ENCODE assay signal across 27 cellular contexts in genomic region chr1:155531624-155532023, GRCh38. TPM values are rescaled to one million over a fixed set of nuclear protein-coding genes. Genes with fewer than 3 reads are reported as not detected.
DNase-seq lines count a peak whose midpoint lies in the region; ATAC-seq and TF ChIP-seq lines count a peak whose summit lies in the region.
"Had no signal": no experiment of that assay in that cellular context is flagged by ENCODE, and none has a peak within 500 bp of the region (broad histone marks: within the 10 kb centered on the region; RNA-seq: fewer than 3 reads in every experiment).

No MANE protein-coding gene starts in this region.

- POLR2A ChIA-PET in Caco-2 (lab: Charles Lee) = no interaction called here

- DNase-seq in CD4-positive, CD25-positive, alpha-beta regulatory T cell = no peak
- DNase-seq in choroid plexus epithelial cell (ENCODE audit: low read depth) = peak; percentile 36
- no peak for DNase-seq in mesothelial cell of epicardium (ENCODE audit: low spot score in 2 of 2, unreplicated experiment in 2 of 2)
- DNase-seq in NCI-H2081 (lab: John Stamatoyannopoulos, UW) = no peak
- DNase-seq in GM19238 (ENCODE audit: insufficient read length, low spot score) = no peak
- DNase-seq in Caco-2 = no peak
- DNase-seq in NCI-H2107 (lab: John Stamatoyannopoulos, UW) = no peak
- DNase-seq: activated CD4-positive, alpha-beta T cell treated with anti-CD3 and anti-CD28 coated beads for 48 hours; caudate nucleus; dorsolateral prefrontal cortex; foreskin fibroblast; Kasumi-1; left lung; midbrain; naive thymus-derived CD8-positive, alpha-beta T cell; NCI-H1694; NCI-H526; pancreas; right cardiac atrium; stimulated activated naive CD4-positive, alpha-beta T cell treated with Interleukin-2 at 50 U/mL for 16 hours; testis had no signal

- no peaks in the 10 kb centered on the region for H3K27me3 Mint-ChIP-seq in CD4-positive, CD25-positive, alpha-beta regulatory T cell
- H3K27me3 Mint-ChIP-seq in mesothelial cell of epicardium (ENCODE audit: low read depth) (no peaks in the 10 kb centered on the region), Caco-2 (ENCODE audit: insufficient read depth, unreplicated experiment) (no peaks in the 10 kb centered on the region)
- H3K27me3 Mint-ChIP-seq: activated T-helper 17 cell treated with anti-CD3 and anti-CD28 coated beads, Interleukin-2, amount 50 U/mL, for 72 hours; naive thymus-derived CD8-positive, alpha-beta T cell had no signal

- H3K4me3 ChIP-seq in CD4-positive, CD25-positive, alpha-beta regulatory T cell (ENCODE audit: low read depth, low read length) = no peak overlapping the region
- no peak overlapping the region for H3K4me3 ChIP-seq in choroid plexus epithelial cell (ENCODE audit: low read depth, low read length)
- H3K4me3 ChIP-seq in Caco-2 (ENCODE audit: low read depth, low read length) = no peak overlapping the region
- H3K4me3 ChIP-seq: dorsolateral prefrontal cortex, left lung, pancreas, SJSA1, testis had no signal

- peak overlapping the region in 2 of 3 donors; percentile 22 to 48 for H3K27ac Mint-ChIP-seq in CD4-positive, CD25-positive, alpha-beta regulatory T cell
- peak overlapping the region; percentile 94 for H3K27ac Mint-ChIP-seq in mesothelial cell of epicardium
- H3K27ac Mint-ChIP-seq in Caco-2 (ENCODE audit: unreplicated experiment) = no peak overlapping the region
- H3K27ac Mint-ChIP-seq: activated naive CD4-positive, alpha-beta T cell treated with anti-CD3 and anti-CD28 coated beads, Interleukin-2, amount 50 U/mL, for 72 hours; activated T-helper 17 cell treated with anti-CD3 and anti-CD28 coated beads, Interleukin-2, amount 50 U/mL, for 72 hours had no signal

- intact Hi-C loops in Caco-2 (cut with micrococcal nuclease; ENCODE audit: unreplicated experiment) = no loop called here

- H3K27ac ChIP-seq in CD4-positive, CD25-positive, alpha-beta regulatory T cell (ENCODE audit: insufficient read depth, low read length, poor library complexity, severe bottlenecking) = no peak overlapping the region
- H3K27ac ChIP-seq: C4-2B, left lung, pancreas, SJSA1, testis, VCaP had no signal

- TF ChIP-seq CTCF in LNCAP (IDR thresholded peaks at IDR 0.05) (0 out of 2 replicates have a peak, but pooled peaks have one; percentile 6), choroid plexus epithelial cell (conservative IDR thresholded peaks at IDR 0.05; ENCODE audit: low read depth, low read length) (no peak), mesothelial cell of epicardium (IDR thresholded peaks at IDR 0.05; ENCODE audit: unreplicated experiment) (no peak), Caco-2 (IDR thresholded peaks at IDR 0.05; ENCODE audit: insufficient read depth in 1 of 2, low read depth in 1 of 2, low read length in 1 of 2, severe bottlenecking in 1 of 2, unreplicated experiment in 1 of 2) (no peak)

- no peaks in the 10 kb centered on the region for H3K9me3 Mint-ChIP-seq in CD4-positive, CD25-positive, alpha-beta regulatory T cell
- H3K9me3 Mint-ChIP-seq in mesothelial cell of epicardium (peaks cover 3% of the 10 kb centered on the region), Caco-2 (ENCODE audit: unreplicated experiment) (no peaks in the 10 kb centered on the region)
- H3K9me3 Mint-ChIP-seq: activated T-helper 17 cell treated with anti-CD3 and anti-CD28 coated beads, Interleukin-2, amount 50 U/mL, for 72 hours had no signal

- H3K27me3 ChIP-seq in CD4-positive, CD25-positive, alpha-beta regulatory T cell (ENCODE audit: control insufficient read depth, insufficient read depth, low read length) = no peaks in the 10 kb centered on the region
- H3K27me3 ChIP-seq in Caco-2 (replicated peaks; ENCODE audit: control insufficient read depth, insufficient read depth, low read length) = no peaks in the 10 kb centered on the region
- H3K27me3 ChIP-seq: dorsolateral prefrontal cortex, left lung, pancreas, SJSA1, testis had no signal

- no TSS peak for BruUV-seq in Caco-2 (replicated peaks; lab: Mats Ljungman, UMichigan)

- CTCF ChIA-PET in Caco-2 (lab: Charles Lee) = no interaction called here

- H3K4me3 Mint-ChIP-seq in CD4-positive, CD25-positive, alpha-beta regulatory T cell = peak overlapping the region in 1 of 4 donors; percentile 35
- peak overlapping the region; percentile 29 for H3K4me3 Mint-ChIP-seq in mesothelial cell of epicardium
- H3K4me3 Mint-ChIP-seq in Caco-2 (ENCODE audit: unreplicated experiment) = no peak overlapping the region
- H3K4me3 Mint-ChIP-seq: activated T-helper 17 cell treated with anti-CD3 and anti-CD28 coated beads, Interleukin-2, amount 50 U/mL, for 72 hours; naive thymus-derived CD8-positive, alpha-beta T cell had no signal

- no peak for ATAC-seq in CD4-positive, CD25-positive, alpha-beta regulatory T cell (ENCODE audit: low read depth in 2 of 2)
- ATAC-seq: activated naive CD4-positive, alpha-beta T cell treated with anti-CD3 and anti-CD28 coated beads, Interleukin-2, amount 50 U/mL, for 72 hours; activated T-helper 17 cell treated with anti-CD3 and anti-CD28 coated beads, Interleukin-2, amount 50 U/mL, for 72 hours; left lung; naive thymus-derived CD8-positive, alpha-beta T cell; pancreas; right cardiac atrium had no signal

- H3K36me3 ChIP-seq in CD4-positive, CD25-positive, alpha-beta regulatory T cell (ENCODE audit: control insufficient read depth, insufficient read depth, low read length) = peaks cover 7% of the 10 kb centered on the region
- no peaks in the 10 kb centered on the region for H3K36me3 ChIP-seq in Caco-2 (ENCODE audit: control insufficient read depth, insufficient read depth, low read length)
- H3K36me3 ChIP-seq: left lung, pancreas had no signal

- peaks cover 30 to 57% (median 43%) of the 10 kb centered on the region in 4 donors for H3K4me1 Mint-ChIP-seq in CD4-positive, CD25-positive, alpha-beta regulatory T cell
- H3K4me1 Mint-ChIP-seq in mesothelial cell of epicardium = peaks cover 27% of the 10 kb centered on the region
- no peaks in the 10 kb centered on the region for H3K4me1 Mint-ChIP-seq in Caco-2 (ENCODE audit: low read depth, unreplicated experiment)

- H3K4me1 ChIP-seq in CD4-positive, CD25-positive, alpha-beta regulatory T cell (ENCODE audit: control insufficient read depth, insufficient read depth, low read length, poor library complexity, severe bottlenecking) = peaks cover 35% of the 10 kb centered on the region
- H3K4me1 ChIP-seq in Caco-2 = peaks cover 13% of the 10 kb centered on the region
- H3K4me1 ChIP-seq: SJSA1 had no signal

- H3K9me3 ChIP-seq in CD4-positive, CD25-positive, alpha-beta regulatory T cell (ENCODE audit: control insufficient read depth in 2 of 2, low read length in 2 of 2) = no peaks in the 10 kb centered on the region
- H3K9me3 ChIP-seq in Caco-2 = no peaks in the 10 kb centered on the region
- H3K9me3 ChIP-seq: left lung, pancreas, SJSA1, testis had no signal

- H3K36me3 Mint-ChIP-seq in CD4-positive, CD25-positive, alpha-beta regulatory T cell = peaks cover 7% of the 10 kb centered on the region
- peaks cover 2% of the 10 kb centered on the region for H3K36me3 Mint-ChIP-seq in mesothelial cell of epicardium
- peaks cover 16% of the 10 kb centered on the region for H3K36me3 Mint-ChIP-seq in Caco-2 (ENCODE audit: insufficient read depth, unreplicated experiment)

RNA-seq across cellular contexts. Expression of gene ASH1L, which starts 31.0 kb away (rescaled TPM):
- total RNA-seq in CD4-positive, CD25-positive, alpha-beta regulatory T cell = 97.8 TPM
- polyA plus RNA-seq in CD4-positive, CD25-positive, alpha-beta regulatory T cell = 10 to 100 TPM; 14.1 to 16.8 (median 15.1) TPM
- 84.5 to 87.9 TPM (median 87.7 TPM) in 3 replicates for total RNA-seq in mesothelial cell of epicardium
- 39.4 and 45.1 TPM in 2 replicates for total RNA-seq in Caco-2 (2022)
